Comparison of ENCODE assay signal across 1 cellular context in the genomic region with DNA sequence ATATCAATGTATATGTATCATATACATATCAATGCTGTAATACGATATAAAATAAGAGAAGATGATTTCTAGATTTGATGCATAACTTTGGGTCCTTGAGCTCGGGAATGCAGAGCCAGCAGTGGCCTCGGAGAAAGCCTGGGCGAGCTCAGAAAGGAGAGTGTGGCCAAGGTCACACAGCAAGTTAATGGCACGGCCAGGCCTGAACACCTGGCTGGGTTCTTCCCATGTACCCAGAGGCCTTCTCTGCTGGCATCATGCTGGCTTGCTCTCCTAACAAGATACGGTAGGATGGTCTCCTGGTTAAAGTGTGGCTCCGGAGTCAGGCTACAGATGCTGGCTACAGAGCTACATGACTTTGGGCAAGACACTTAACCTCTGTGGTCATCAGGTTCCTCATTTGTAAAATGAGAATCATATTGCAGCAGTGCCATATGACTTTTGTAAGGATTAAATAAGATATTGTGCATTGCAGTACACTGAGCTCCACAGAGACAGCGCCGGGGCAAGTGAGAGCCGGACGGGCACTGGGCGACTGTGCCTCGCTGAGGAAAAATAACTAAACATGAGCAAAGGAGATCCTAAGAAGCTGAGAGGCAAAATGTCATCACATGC.
TF ChIP-seq lines count a peak whose summit lies in the region.

No MANE protein-coding gene starts in this region.

TF ChIP-seq in H1, 55 proteins besides CTCF, POLR2A, EP300 and RAD21:
- no peak for TF ChIP-seq CEBPB (IDR thresholded peaks at IDR 0.05; ENCODE audit: low read depth, low read length)
- no peak for TF ChIP-seq HDAC2 (IDR thresholded peaks at IDR 0.05; ENCODE audit: borderline replicate concordance in 1 of 2, low read depth in 2 of 2, low read length in 2 of 2)
- TF ChIP-seq RNF2 (IDR thresholded peaks at IDR 0.05; ENCODE audit: borderline replicate concordance, low read depth, low read length, missing control alignments, poor library complexity, severe bottlenecking) = no peak
- TF ChIP-seq EZH2 (IDR thresholded peaks at IDR 0.05; ENCODE audit: low read depth, low read length, severe bottlenecking) = no peak
- no peak for TF ChIP-seq YY1 (IDR thresholded peaks at IDR 0.05; ENCODE audit: low read depth, low read length)
- no peak for TF ChIP-seq KDM4A (IDR thresholded peaks at IDR 0.05; ENCODE audit: low read depth, low read length, severe bottlenecking)
- TF ChIP-seq MAFK (IDR thresholded peaks at IDR 0.05; ENCODE audit: low read depth, low read length) = no peak
- no peak for TF ChIP-seq TEAD4 (IDR thresholded peaks at IDR 0.05; ENCODE audit: low read depth, low read length)
- no peak for TF ChIP-seq CHD2 (IDR thresholded peaks at IDR 0.05; ENCODE audit: low read length)
- TF ChIP-seq GTF2F1 (IDR thresholded peaks at IDR 0.05; ENCODE audit: borderline replicate concordance, low read depth, low read length) = no peak
- TF ChIP-seq SIN3A (conservative IDR thresholded peaks at IDR 0.05 in 1 of 2, IDR thresholded peaks at IDR 0.05 in 1 of 2; ENCODE audit: low read depth in 1 of 2, low read length in 2 of 2) = no peak
- no peak for TF ChIP-seq CBX5 (IDR thresholded peaks at IDR 0.05; ENCODE audit: low read depth, low read length)
- TF ChIP-seq BCL11A (IDR thresholded peaks at IDR 0.05; ENCODE audit: low read depth in 2 of 2, low read length in 2 of 2) = no peak
- no peak for TF ChIP-seq CREB1 (IDR thresholded peaks at IDR 0.05)
- no peak for TF ChIP-seq RFX5 (IDR thresholded peaks at IDR 0.05; ENCODE audit: borderline replicate concordance, low read depth, low read length)
- no peak for TF ChIP-seq BACH1 (IDR thresholded peaks at IDR 0.05; ENCODE audit: low read length)
- no peak for TF ChIP-seq SUZ12 (IDR thresholded peaks at IDR 0.05; ENCODE audit: low read length)
